Comparison of ENCODE assay signal across 24 cellular contexts in the genomic region with DNA sequence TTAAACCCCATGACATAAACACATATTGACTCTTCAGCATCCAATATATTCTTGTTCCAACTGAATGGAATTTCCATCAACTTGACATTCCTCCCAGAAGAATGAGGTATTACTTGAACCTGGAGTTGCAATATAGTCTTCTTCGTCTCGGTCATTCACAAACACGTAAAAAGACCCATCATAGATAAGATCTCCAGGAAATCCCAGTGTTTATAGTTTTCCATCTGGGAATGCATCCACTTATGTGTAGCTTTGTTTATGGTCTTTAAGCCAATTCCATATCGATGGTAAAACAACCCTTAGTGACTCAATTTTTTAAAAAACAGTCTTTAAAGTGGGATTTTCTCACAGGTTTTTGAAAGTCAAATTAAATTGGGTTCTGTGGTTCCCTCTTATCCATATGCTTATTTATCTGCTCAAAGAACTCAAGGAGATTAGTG.
DNase-seq lines count a peak whose midpoint lies in the region; FAIRE-seq and TF ChIP-seq lines count a peak whose summit lies in the region.
"Had no signal": no experiment of that assay in that cellular context is flagged by ENCODE, and none has a peak within 500 bp of the region (broad histone marks: within the 10 kb centered on the region; RNA-seq: fewer than 3 reads in every experiment).

No MANE protein-coding gene starts in this region.

- H3K36me3 ChIP-seq in KMS-11 (ENCODE audit: insufficient read depth) (no peaks in the 10 kb centered on the region), smooth muscle cell (ENCODE audit: low read depth) (no peaks in the 10 kb centered on the region), WERI-Rb-1 (no peaks in the 10 kb centered on the region), sigmoid colon (no peaks in the 10 kb centered on the region)
- H3K36me3 ChIP-seq: gastroesophageal sphincter had no signal

- H3K4me1 ChIP-seq in KMS-11 (ENCODE audit: low read depth, poor library complexity, severe bottlenecking) = peaks cover 58% of the 10 kb centered on the region
- no peaks in the 10 kb centered on the region for H3K4me1 ChIP-seq in smooth muscle cell (ENCODE audit: low read depth)
- H3K4me1 ChIP-seq in sigmoid colon = peaks cover 0 to 11% (median 0%) of the 10 kb centered on the region in 4 donors

- TF ChIP-seq CTCF in KMS-11 (conservative IDR thresholded peaks at IDR 0.05; ENCODE audit: low read depth, low read length) (no peak), smooth muscle cell (IDR thresholded peaks at IDR 0.05; ENCODE audit: borderline replicate concordance, insufficient read depth, poor library complexity, severe bottlenecking) (no peak), coronary artery (IDR thresholded peaks at IDR 0.05) (no peak), WERI-Rb-1 (IDR thresholded peaks at IDR 0.05; ENCODE audit: low read depth, low read length) (no peak), D721Med (IDR thresholded peaks at IDR 0.05; ENCODE audit: insufficient read depth, missing control alignments) (no peak), sigmoid colon (IDR thresholded peaks at IDR 0.05) (no peak)

- WGBS in smooth muscle cell (ENCODE audit: low lambda C conversion rate) = 31% methylated on average over 4 of the region's 4 CpGs
- WGBS in sigmoid colon, 2 donors = 63 to 77% methylated on average over 4 of the region's 4 CpGs

- H3K27ac ChIP-seq in KMS-11 (peak overlapping the region; percentile 84; the same call in 1 of the 2 replicates), smooth muscle cell (ENCODE audit: low read depth) (peak overlapping the region; percentile 2), coronary artery (no peak overlapping the region), WERI-Rb-1 (no peak overlapping the region), sigmoid colon (no peak overlapping the region)

- peak; percentile 21 for DNase-seq in EL
- no peak for DNase-seq in smooth muscle cell (lab: John Stamatoyannopoulos, UW; ENCODE audit: unreplicated experiment)
- DNase-seq in coronary artery (ENCODE audit: low spot score) = no peak
- no peak for DNase-seq in WERI-Rb-1
- DNase-seq in D721Med (ENCODE audit: insufficient read length, low spot score) = no peak
- DNase-seq in sigmoid colon = no peak
- DNase-seq: activated CD4-positive, CD25-positive, alpha-beta regulatory T cell treated with anti-CD3 and anti-CD28 coated beads, Interleukin-2, amount 50 U/mL, for 72 hours; activated naive CD4-positive, alpha-beta T cell treated with anti-CD3 and anti-CD28 coated beads, Interleukin-2, amount 50 U/mL, for 16 hours; activated T-cell treated with anti-CD3 and anti-CD28 coated beads, Interleukin-2, amount 50 U/mL, for 48 hours; AML-193; DND-41; effector memory CD4-positive, alpha-beta T cell; islet precursor cell; mucosa of descending colon; NCI-H510A treated with DMSO at 0.1 percent for 48 hours; nucleus accumbens; Right ventricle myocardium superior; spleen; stimulated activated CD4-positive, alpha-beta T cell treated with anti-CD3 and anti-CD28 coated beads, Interleukin-4, amount 100 ng/mL, for 24 hours; trophoblast cell had no signal

- H3K4me2 ChIP-seq in KMS-11 = peak overlapping the region; percentile 72; the same call in 1 of the 2 replicates
- peak overlapping the region; percentile 9 for H3K4me2 ChIP-seq in smooth muscle cell
- H3K4me2 ChIP-seq: GM23338 had no signal

- H3K27me3 Mint-ChIP-seq in dendritic cell treated with granulocyte-macrophage colony-stimulating factor and Interleukin-4, amounts not matched to agents 40 ng/mL and 50 ng/mL, for 4 days = no peaks in the 10 kb centered on the region

- H3K4me1 Mint-ChIP-seq in dendritic cell treated with granulocyte-macrophage colony-stimulating factor and Interleukin-4, amounts not matched to agents 40 ng/mL and 50 ng/mL, for 4 days (ENCODE audit: low read depth) = peaks cover 56% of the 10 kb centered on the region

- no peak for FAIRE-seq in D721Med (lab: Jason Lieb, UNC)

- peaks cover 3% of the 10 kb centered on the region for H3F3A ChIP-seq in smooth muscle cell (ENCODE audit: low read depth)

- H3K9ac ChIP-seq in KMS-11 (no peak overlapping the region), smooth muscle cell (ENCODE audit: low read depth) (no peak overlapping the region)

- H2AFZ ChIP-seq in KMS-11 (ENCODE audit: low read depth) (no peak overlapping the region), smooth muscle cell (ENCODE audit: low read depth) (no peak overlapping the region)

- no peaks in the 10 kb centered on the region for H3K27me3 ChIP-seq in KMS-11 (ENCODE audit: insufficient read depth, low read depth)
- no peaks in the 10 kb centered on the region for H3K27me3 ChIP-seq in smooth muscle cell (ENCODE audit: low read depth)
- no peaks in the 10 kb centered on the region for H3K27me3 ChIP-seq in WERI-Rb-1 (ENCODE audit: insufficient read depth, low read depth, severe bottlenecking)
- no peaks in the 10 kb centered on the region for H3K27me3 ChIP-seq in sigmoid colon
- H3K27me3 ChIP-seq: gastroesophageal sphincter, spleen had no signal

- intact Hi-C loops in dendritic cell treated with granulocyte-macrophage colony-stimulating factor and Interleukin-4, amounts not matched to agents 40 ng/mL and 50 ng/mL, for 4 days (cut with micrococcal nuclease) = no loop called here
- intact Hi-C loops in sigmoid colon (cut with DNase I) = no loop called here

- H4K20me1 ChIP-seq in KMS-11 (ENCODE audit: insufficient read depth) (no peaks in the 10 kb centered on the region), smooth muscle cell (ENCODE audit: low read depth) (no peaks in the 10 kb centered on the region)

- H3K9me3 Mint-ChIP-seq in dendritic cell treated with granulocyte-macrophage colony-stimulating factor and Interleukin-4, amounts not matched to agents 40 ng/mL and 50 ng/mL, for 4 days = no peaks in the 10 kb centered on the region
- H3K9me3 Mint-ChIP-seq: GM23338 had no signal

- peak overlapping the region; percentile 42 for H3K27ac Mint-ChIP-seq in dendritic cell treated with granulocyte-macrophage colony-stimulating factor and Interleukin-4, amounts not matched to agents 40 ng/mL and 50 ng/mL, for 4 days
- H3K27ac Mint-ChIP-seq: GM23338 had no signal

- no peak overlapping the region for H3K4me3 Mint-ChIP-seq in dendritic cell treated with granulocyte-macrophage colony-stimulating factor and Interleukin-4, amounts not matched to agents 40 ng/mL and 50 ng/mL, for 4 days
- H3K4me3 Mint-ChIP-seq: GM23338 had no signal

- peaks cover 99% of the 10 kb centered on the region for H3K36me3 Mint-ChIP-seq in dendritic cell treated with granulocyte-macrophage colony-stimulating factor and Interleukin-4, amounts not matched to agents 40 ng/mL and 50 ng/mL, for 4 days (ENCODE audit: low read depth)

- TF ChIP-seq EP300 in sigmoid colon (IDR thresholded peaks at IDR 0.05) = no peak

- TF ChIP-seq POLR2A in sigmoid colon (IDR thresholded peaks at IDR 0.05) = no peak

- H3K9me3 ChIP-seq in smooth muscle cell (replicated peaks; ENCODE audit: low read depth) (no peaks in the 10 kb centered on the region), WERI-Rb-1 (ENCODE audit: severe bottlenecking) (peaks cover 4% of the 10 kb centered on the region), sigmoid colon (no peaks in the 10 kb centered on the region)
- H3K9me3 ChIP-seq: gastroesophageal sphincter, mucosa of descending colon, spleen had no signal

- H3K79me2 ChIP-seq in KMS-11 (ENCODE audit: insufficient read depth, low read depth) (no peaks in the 10 kb centered on the region), smooth muscle cell (ENCODE audit: low read depth) (no peaks in the 10 kb centered on the region)

- no peak overlapping the region for H3K4me3 ChIP-seq in KMS-11 (IDR thresholded peaks at IDR 0.05; ENCODE audit: insufficient read depth, low read depth, low read length)
- H3K4me3 ChIP-seq in smooth muscle cell = no peak overlapping the region
- H3K4me3 ChIP-seq in coronary artery = no peak overlapping the region
- no peak overlapping the region for H3K4me3 ChIP-seq in WERI-Rb-1 (ENCODE audit: low read depth, low read length)
- H3K4me3 ChIP-seq in sigmoid colon = no peak overlapping the region
- H3K4me3 ChIP-seq: gastroesophageal sphincter, GM23338, mucosa of descending colon, spleen had no signal

Comparison
In these comparisons a context has a peak if more than half of its experiments do, and no peak if none do; other contexts are left out.
1. H3K27ac ChIP-seq: peak in KMS-11 (single experiment) and smooth muscle cell (single experiment); none in coronary artery (0 of 2), WERI-Rb-1 (single experiment) and sigmoid colon (0 of 4).